ENCODE assay signal across 8 cellular contexts in genomic region chr1:224333309-224333926, GRCh38. TPM values are rescaled to one million over a fixed set of nuclear protein-coding genes. Genes with fewer than 3 reads are reported as not detected.
DNase-seq lines count a peak whose midpoint lies in the region; ATAC-seq and TF ChIP-seq lines count a peak whose summit lies in the region.

No MANE protein-coding gene starts in this region.

- no peak overlapping the region for H3K4me3 ChIP-seq in IMR-90 (ENCODE audit: insufficient read depth, low read depth, low read length)
- H3K4me3 ChIP-seq in mammary epithelial cell (replicated peaks in 1 of 3; ENCODE audit: insufficient read depth in 1 of 3, low read depth in 2 of 3, low read length in 3 of 3) = no peak overlapping the region
- no peak overlapping the region for H3K4me3 ChIP-seq in left lung

- no peaks in the 10 kb centered on the region; the same call in 1 of the 2 replicates for H3K4me1 ChIP-seq in IMR-90 (ENCODE audit: control insufficient read depth, insufficient read depth, low read length)
- peaks cover 11% of the 10 kb centered on the region for H3K4me1 ChIP-seq in mammary epithelial cell (ENCODE audit: insufficient read depth, low read length)
- peaks cover 5 to 32% of the 10 kb centered on the region in 2 donors for H3K4me1 ChIP-seq in left lung

- H3K9me3 ChIP-seq in IMR-90 (ENCODE audit: control insufficient read depth, insufficient read depth, low read length) = no peaks in the 10 kb centered on the region
- no peaks in the 10 kb centered on the region for H3K9me3 ChIP-seq in mammary epithelial cell (replicated peaks; ENCODE audit: insufficient read depth, low read length)
- no peaks in the 10 kb centered on the region for H3K9me3 ChIP-seq in left lung

- BruUV-seq in IMR-90 (replicated peaks; lab: Mats Ljungman, UMichigan) = no TSS peak
- BruUV-seq in mammary epithelial cell (replicated peaks; lab: Mats Ljungman, UMichigan) = no TSS peak

- H3K9me3 Mint-ChIP-seq in activated naive CD4-positive, alpha-beta T cell treated with anti-CD3 and anti-CD28 coated beads for 36 hours = no peaks in the 10 kb centered on the region
- H3K9me3 Mint-ChIP-seq in type B pancreatic cell = no peaks in the 10 kb centered on the region

- H4K91ac ChIP-seq in IMR-90 (ENCODE audit: insufficient read depth, low read depth, low read length) = no peak overlapping the region

- no peak overlapping the region for H4K8ac ChIP-seq in IMR-90 (ENCODE audit: low read depth in 2 of 2, low read length in 2 of 2)

- H3K27ac Mint-ChIP-seq in activated naive CD4-positive, alpha-beta T cell treated with anti-CD3 and anti-CD28 coated beads for 36 hours = no peak overlapping the region
- peak overlapping the region; percentile 76 for H3K27ac Mint-ChIP-seq in type B pancreatic cell

- no peaks in the 10 kb centered on the region for H3K27me3 ChIP-seq in IMR-90 (ENCODE audit: control insufficient read depth, insufficient read depth, low read length)
- no peaks in the 10 kb centered on the region for H3K27me3 ChIP-seq in mammary epithelial cell (ENCODE audit: insufficient read depth, low read length)
- no peaks in the 10 kb centered on the region for H3K27me3 ChIP-seq in left lung

- POLR2A ChIA-PET in IMR-90 (lab: Charles Lee; ENCODE audit: unreplicated experiment) = no interaction called here

- CTCF ChIA-PET in activated naive CD4-positive, alpha-beta T cell treated with anti-CD3 and anti-CD28 coated beads for 36 hours (lab: Charles Lee) = interaction anchor here (0.7 to 2.1 kb wide), 10 partner anchors 11 to 638 kb away, joined by 3 to 21 read pairs (median 3); partner anchors contain the start of gene FBXO28
- CTCF ChIA-PET in IMR-90 (lab: Yijun Ruan, JAX) (interaction anchor here (2.3 kb wide), 1 partner anchor 217 kb away, joined by 10 read pairs; no protein-coding TSS in a partner anchor), mammary epithelial cell (lab: Charles Lee; ENCODE audit: low non-redundant PET) (no interaction called here)

- peak; percentile 54 for ATAC-seq in GM21528 (IDR thresholded peaks at IDR 0.05; ENCODE audit: low FRiP score, unreplicated experiment)
- peak; percentile 59 for ATAC-seq in IMR-90 (ENCODE audit: low read depth)
- ATAC-seq in left lung = peak; percentile 69

- in situ Hi-C loops in IMR-90 (cut with MboI; ENCODE audit: low sequenced_read_pairs) = no loop called here
- in situ Hi-C loops in mammary epithelial cell (cut with MboI; ENCODE audit: low sequenced_read_pairs in 2 of 2) = loop anchor here in 1 of 2 donors (25.0 kb wide), 1 partner anchor 521 kb away; no protein-coding TSS in a partner anchor

- no CpG with 5 or more reads among the region's 3 CpGs for WGBS in IMR-90 (ENCODE audit: extremely low coverage in 2 of 2, insufficient read length in 1 of 2), 2 experiments
- 0% methylated on average over 3 of the region's 3 CpGs for WGBS in mammary epithelial cell (ENCODE audit: low coverage, missing lambda C conversion rate)

- H2BK120ac ChIP-seq in IMR-90 (ENCODE audit: low read depth, low read length) = no peak overlapping the region

- peaks cover 24% of the 10 kb centered on the region for H3K4me1 Mint-ChIP-seq in activated naive CD4-positive, alpha-beta T cell treated with anti-CD3 and anti-CD28 coated beads for 36 hours (ENCODE audit: low read depth)
- peaks cover 11% of the 10 kb centered on the region for H3K4me1 Mint-ChIP-seq in type B pancreatic cell (ENCODE audit: unreplicated experiment)

- dilution Hi-C loops in IMR-90 (cut with HindIII; ENCODE audit: low sequenced_read_pairs, unreplicated experiment) = no loop called here
- dilution Hi-C loops in mammary epithelial cell (cut with HindIII; ENCODE audit: low sequenced_read_pairs) = no loop called here

- no peak overlapping the region for H3K56ac ChIP-seq in IMR-90 (ENCODE audit: extremely low read depth, insufficient read depth, low read length)

- no peak overlapping the region for H4K5ac ChIP-seq in IMR-90 (ENCODE audit: low read depth, low read length)

- H3K4me3 Mint-ChIP-seq in activated naive CD4-positive, alpha-beta T cell treated with anti-CD3 and anti-CD28 coated beads for 36 hours = no peak overlapping the region
- peak overlapping the region; percentile 24 for H3K4me3 Mint-ChIP-seq in type B pancreatic cell

- TF ChIP-seq RAD21 in IMR-90 (IDR thresholded peaks at IDR 0.05; ENCODE audit: low read length) = peak; percentile 82

- no peak overlapping the region for H2BK20ac ChIP-seq in IMR-90 (ENCODE audit: low read depth, low read length)

- H3K14ac ChIP-seq in IMR-90 (replicated peaks; ENCODE audit: low read depth, low read length) = no peak overlapping the region

- H3K23ac ChIP-seq in IMR-90 (ENCODE audit: low read depth, low read length) = no peak overlapping the region

- no peak overlapping the region for H2BK5ac ChIP-seq in IMR-90 (ENCODE audit: low read depth, low read length, poor library complexity, severe bottlenecking)

- peak overlapping the region; percentile 80; the same call in 1 of the 2 replicates for H3K4me2 ChIP-seq in IMR-90 (ENCODE audit: low read depth, low read length)
- peak overlapping the region; percentile 29 for H3K4me2 ChIP-seq in mammary epithelial cell (ENCODE audit: insufficient read depth, low read depth, low read length)

- peak; percentile 25; the same call in 1 of the 2 replicates for TF ChIP-seq POLR2A in IMR-90 (IDR thresholded peaks at IDR 0.05; ENCODE audit: low read depth, low read length)

- no peaks in the 10 kb centered on the region for H3K9me1 ChIP-seq in IMR-90 (ENCODE audit: insufficient read depth, low read length)

- no peaks in the 10 kb centered on the region for H3K36me3 Mint-ChIP-seq in activated naive CD4-positive, alpha-beta T cell treated with anti-CD3 and anti-CD28 coated beads for 36 hours (ENCODE audit: low read depth)
- H3K36me3 Mint-ChIP-seq in type B pancreatic cell = no peaks in the 10 kb centered on the region

- peaks cover 7 to 12% of the 10 kb centered on the region in 2 experiments; a peak in 3 of 4 replicates for H3K79me1 ChIP-seq in IMR-90 (ENCODE audit: low read depth in 1 of 2, low read length in 2 of 2)

- H3K18ac ChIP-seq in IMR-90 (ENCODE audit: low read depth, low read length) = no peak overlapping the region

- H4K20me1 ChIP-seq in IMR-90 (ENCODE audit: insufficient read depth, low read length) (no peaks in the 10 kb centered on the region), mammary epithelial cell (ENCODE audit: insufficient read depth, low read length) (no peaks in the 10 kb centered on the region)

- no peak overlapping the region for H2AFZ ChIP-seq in IMR-90 (replicated peaks; ENCODE audit: low read length, poor library complexity)
- H2AFZ ChIP-seq in mammary epithelial cell (ENCODE audit: low read depth, low read length) = no peak overlapping the region

- no peak overlapping the region for H2AK5ac ChIP-seq in IMR-90 (ENCODE audit: low read depth, low read length)

- intact Hi-C loops in activated naive CD4-positive, alpha-beta T cell treated with anti-CD3 and anti-CD28 coated beads for 36 hours (cut with micrococcal nuclease) = loop anchor here (1.0 to 10.0 kb wide), 6 partner anchors 49 to 1199 kb away; no protein-coding TSS in a partner anchor
- intact Hi-C loops in IMR-90 (cut with micrococcal nuclease) = loop anchor here (1.0 to 5.0 kb wide), 3 partner anchors 161 to 589 kb away; no protein-coding TSS in a partner anchor
- intact Hi-C loops in mammary epithelial cell (cut with micrococcal nuclease) = loop anchor here (1.0 to 5.0 kb wide), 4 partner anchors 124 to 635 kb away; no protein-coding TSS in a partner anchor
- intact Hi-C loops in left lung (cut with DNase I) = loop anchor here in 1 of 2 donors (5.0 kb wide), 1 partner anchor 216 kb away; no protein-coding TSS in a partner anchor

- H3K9ac ChIP-seq in IMR-90 (ENCODE audit: low read depth, low read length) (no peak overlapping the region), mammary epithelial cell (ENCODE audit: insufficient read depth, low read length) (peak overlapping the region; percentile 11)

- H3K79me2 ChIP-seq in mammary epithelial cell (ENCODE audit: insufficient read depth, low read length) = peaks cover 16% of the 10 kb centered on the region

- no peak overlapping the region for H3K4ac ChIP-seq in IMR-90 (ENCODE audit: low read depth, low read length)

- no peak overlapping the region for H2AK9ac ChIP-seq in IMR-90 (replicated peaks; ENCODE audit: low read depth, low read length, poor library complexity)

- no peaks in the 10 kb centered on the region for H3K36me3 ChIP-seq in IMR-90 (ENCODE audit: control insufficient read depth, insufficient read depth, low read length)
- no peaks in the 10 kb centered on the region for H3K36me3 ChIP-seq in mammary epithelial cell (ENCODE audit: insufficient read depth, low read length)
- no peaks in the 10 kb centered on the region for H3K36me3 ChIP-seq in left lung

- TF ChIP-seq CTCF in IMR-90 (conservative IDR thresholded peaks at IDR 0.05; ENCODE audit: low read depth, low read length) (peak; percentile 78), mammary epithelial cell (conservative IDR thresholded peaks at IDR 0.05 in 1 of 2, IDR thresholded peaks at IDR 0.05 in 1 of 2; ENCODE audit: extremely low read depth in 1 of 2, insufficient read depth in 1 of 2, low read depth in 1 of 2, low read length in 2 of 2) (peak; percentile 55 to 64), left lung (IDR thresholded peaks at IDR 0.05) (peak; percentile 50 to 60), type B pancreatic cell (conservative IDR thresholded peaks at IDR 0.05) (peak; percentile 76)

- DNase-seq in activated naive CD4-positive, alpha-beta T cell treated with anti-CD3 and anti-CD28 coated beads for 36 hours = peak; percentile 52
- DNase-seq in activated naive CD4-positive, alpha-beta T cell treated with anti-CD3 and anti-CD28 coated beads, Interleukin-2, amount 50 U/mL, for 16 hours = no peak
- DNase-seq in IMR-90 (peak; percentile 64), NOMO-1 treated with dmso at 0.1 percent for 144 hours (lab: John Stamatoyannopoulos, UW; ENCODE audit: unreplicated experiment) (peak; percentile 56), mammary epithelial cell (peak; percentile 60), left lung (no peak), type B pancreatic cell (ENCODE audit: extremely low spot score, unreplicated experiment) (no peak)

- no peak overlapping the region for H2BK15ac ChIP-seq in IMR-90 (ENCODE audit: low read depth, low read length)

- H3K27ac ChIP-seq in IMR-90 (ENCODE audit: insufficient read depth, low read length) (no peak overlapping the region), mammary epithelial cell (ENCODE audit: insufficient read depth, low read depth, low read length) (no peak overlapping the region), left lung (no peak overlapping the region)

- H3K27me3 Mint-ChIP-seq in activated naive CD4-positive, alpha-beta T cell treated with anti-CD3 and anti-CD28 coated beads for 36 hours (ENCODE audit: low read depth) = no peaks in the 10 kb centered on the region
- no peaks in the 10 kb centered on the region for H3K27me3 Mint-ChIP-seq in type B pancreatic cell

RNA-seq across cellular contexts. Expression of gene NVL, which starts 3.4 kb away (rescaled TPM):
- total RNA-seq in activated naive CD4-positive, alpha-beta T cell treated with anti-CD3 and anti-CD28 coated beads for 36 hours = 10 to 100 TPM; 26.7 to 29.9 TPM
- total RNA-seq in IMR-90 (2012; rRNA removed) (16.5 and 18.9 TPM in 2 replicates), mammary epithelial cell (10 to 100 TPM; 24.3 to 28.8 TPM), left lung (10 to 100 TPM; 22.4 to 25.0 TPM), type B pancreatic cell (ENCODE audit: low replicate concordance) (30.2 and 46.7 TPM in 2 replicates)
- polyA plus RNA-seq in IMR-90 (2012; rRNA removed) (16.2 and 18.4 TPM in 2 replicates), mammary epithelial cell (16.8 TPM)
- polyA plus RNA-seq in IMR-90 (2012; cell fraction: cytosol; rRNA removed) = 3.7 and 7.9 TPM in 2 replicates
- polyA plus RNA-seq in IMR-90 (2012; cell fraction: nucleus; rRNA removed; ENCODE audit: low replicate concordance) = 9.4 and 41.8 TPM in 2 replicates
- 24.4 TPM for polyA minus RNA-seq in mammary epithelial cell

RNA-seq across cellular contexts. Expression of gene CNIH4, which starts 23.3 kb away (rescaled TPM):
- total RNA-seq in activated naive CD4-positive, alpha-beta T cell treated with anti-CD3 and anti-CD28 coated beads for 36 hours = 10 to 100 TPM; 34.7 to 35.1 TPM
- 73.1 and 105 TPM in 2 replicates for total RNA-seq in IMR-90 (2012; rRNA removed)
- 27.8 and 29.7 TPM in 2 replicates for polyA plus RNA-seq in IMR-90 (2012; rRNA removed)
- polyA plus RNA-seq in IMR-90 (2012; cell fraction: cytosol; rRNA removed) = 14.2 and 16.4 TPM in 2 replicates
- 7.8 and 20.8 TPM in 2 replicates for polyA plus RNA-seq in IMR-90 (2012; cell fraction: nucleus; rRNA removed; ENCODE audit: low replicate concordance)
- 10 to 100 TPM; 82.2 to 82.3 TPM for total RNA-seq in mammary epithelial cell
- 91.3 TPM for polyA plus RNA-seq in mammary epithelial cell
- 42.8 TPM for polyA minus RNA-seq in mammary epithelial cell
- 10 to 100 TPM; 70.8 to 87.4 TPM for total RNA-seq in left lung
- 53.8 and 59.3 TPM in 2 replicates for total RNA-seq in type B pancreatic cell (ENCODE audit: low replicate concordance)

Comparison
In these comparisons a context has a peak if more than half of its experiments do, and no peak if none do; other contexts are left out.
1. DNase-seq: peak in activated naive CD4-positive, alpha-beta T cell treated with anti-CD3 and anti-CD28 coated beads for 36 hours (single experiment), IMR-90 (single experiment), NOMO-1 treated with dmso at 0.1 percent for 144 hours (single experiment) and mammary epithelial cell (single experiment); none in activated naive CD4-positive, alpha-beta T cell treated with anti-CD3 and anti-CD28 coated beads, Interleukin-2, amount 50 U/mL, for 16 hours (single experiment), left lung (0 of 2) and type B pancreatic cell (single experiment).
2. Peak in every context shown above with its lines, with median percentiles within 50 percentile points of each other: ATAC-seq and CTCF ChIP-seq.